In the genomic region with DNA sequence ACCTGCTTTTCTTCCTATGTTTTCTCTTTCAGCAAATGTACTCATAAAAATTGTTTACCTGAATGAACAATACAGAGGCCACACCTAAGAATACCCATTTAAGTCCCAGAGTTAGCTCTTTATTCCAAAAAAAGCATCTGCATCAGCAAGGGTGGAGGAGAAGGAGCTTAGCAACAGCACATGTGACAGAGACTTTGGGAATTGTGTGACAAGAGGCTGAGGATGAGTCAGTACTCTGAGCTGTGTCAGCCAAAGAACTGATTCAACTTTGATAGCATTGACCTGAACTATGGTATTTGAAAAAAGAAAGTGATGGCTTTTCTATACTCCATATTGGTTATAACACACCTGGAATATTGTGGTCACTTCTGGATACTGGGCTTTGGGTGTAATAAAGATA, we compare ENCODE assay signal across 32 cellular contexts.
"Had no signal": no experiment of that assay in that cellular context is flagged by ENCODE, and none has a peak within 500 bp of the region (broad histone marks: within the 10 kb centered on the region; RNA-seq: fewer than 3 reads in every experiment).

No MANE protein-coding gene starts in this region.

- H3K4me3 Mint-ChIP-seq: immature natural killer cell; mesothelial cell of epicardium; naive B cell; natural killer cell; nephron progenitor cell; neural progenitor cell; stimulated activated naive B cell treated with anti-CD40 and anti-IgM and Interleukin-4, amounts not matched to agents 10 μg/mL and 1 μg/mL and 100 μg/mL, for 72 hours had no signal

- H3K27me3 Mint-ChIP-seq: naive B cell; stimulated activated naive B cell treated with anti-CD40 and anti-IgM and Interleukin-4, amounts not matched to agents 10 μg/mL and 1 μg/mL and 100 μg/mL, for 72 hours had no signal

- H3K4me1 Mint-ChIP-seq: immature natural killer cell; mesothelial cell of epicardium; naive B cell; natural killer cell; nephron progenitor cell; neural progenitor cell; stimulated activated naive B cell treated with anti-CD40 and anti-IgM and Interleukin-4, amounts not matched to agents 10 μg/mL and 1 μg/mL and 100 μg/mL, for 72 hours had no signal

- H3K27ac ChIP-seq: left lung, lower lobe of right lung, neural progenitor cell, neutrophil, parathyroid adenoma, psoas muscle, right atrium auricular region, right lobe of liver, skin epidermis, stomach, suprapubic skin, thoracic aorta, tibial artery, uterus had no signal

- H3K36me3 Mint-ChIP-seq: immature natural killer cell; mesothelial cell of epicardium; naive B cell; natural killer cell; neural progenitor cell; stimulated activated naive B cell treated with anti-CD40 and anti-IgM and Interleukin-4, amounts not matched to agents 10 μg/mL and 1 μg/mL and 100 μg/mL, for 72 hours had no signal

- H3K36me3 ChIP-seq: left lung, lower lobe of right lung, neural progenitor cell, neutrophil, right atrium auricular region, right lobe of liver, stomach, suprapubic skin, thoracic aorta, tibial artery, uterus had no signal

- FAIRE-seq: islet of Langerhans, kidney had no signal

- H3K4me3 ChIP-seq: left lung, lower lobe of right lung, neural progenitor cell, psoas muscle, right atrium auricular region, right lobe of liver, skin epidermis, stomach, suprapubic skin, thoracic aorta, tibial artery, uterus had no signal

- H3K27me3 ChIP-seq: left lung, neural progenitor cell, neutrophil, right atrium auricular region, right lobe of liver, stomach, suprapubic skin, tibial artery, uterus had no signal

- DNase-seq: immature natural killer cell; kidney; left colon; left lung; lower lobe of right lung; mammary epithelial cell; mesenchymal stem cell; naive B cell; natural killer cell; nephron progenitor cell; occipital lobe; psoas muscle; right lobe of liver; stimulated activated CD4-positive, alpha-beta T cell treated with anti-CD3 and anti-CD28 coated beads, Interleukin-12 subunit alpha, Interleukin-12 subunit beta, amount 100 ng/mL, for 4 hours; stimulated activated CD4-positive, alpha-beta T cell treated with anti-CD3 and anti-CD28 coated beads, Interleukin-15, amount 100 ng/mL, for 24 hours; stimulated activated CD4-positive, alpha-beta T cell treated with anti-CD3 and anti-CD28 coated beads, Interleukin-2, amount 100 ng/mL, for 24 hours; stimulated activated CD4-positive, alpha-beta T cell treated with anti-CD3 and anti-CD28 coated beads, Interleukin-4, amount 100 ng/mL, for 1 hour; stimulated activated naive B cell treated with anti-CD40 and anti-IgM and Interleukin-4, amounts not matched to agents 10 μg/mL and 1 μg/mL and 100 μg/mL, for 72 hours; stimulated activated naive CD8-positive, alpha-beta T cell treated with anti-CD3 and anti-CD28 coated beads, Interleukin-15, Interleukin-2, amounts not matched to agents 100 U/mL and 50 U/mL, for 24 hours; stomach; tibial artery; trophoblast cell; uterus had no signal

- H3K4me2 ChIP-seq: neural progenitor cell had no signal

- H3K9me3 ChIP-seq: lower lobe of right lung, neutrophil, psoas muscle, right atrium auricular region, right lobe of liver, suprapubic skin, thoracic aorta, tibial artery, uterus had no signal

- H3K9me3 Mint-ChIP-seq: mesothelial cell of epicardium; naive B cell; nephron progenitor cell; neural progenitor cell; stimulated activated naive B cell treated with anti-CD40 and anti-IgM and Interleukin-4, amounts not matched to agents 10 μg/mL and 1 μg/mL and 100 μg/mL, for 72 hours had no signal

- H3K9ac ChIP-seq: neural progenitor cell, parathyroid adenoma had no signal

- H2AFZ ChIP-seq: neural progenitor cell, parathyroid adenoma had no signal

- H3K4me1 ChIP-seq: left lung, lower lobe of right lung, neural progenitor cell, parathyroid adenoma, psoas muscle, right atrium auricular region, right lobe of liver, stomach, suprapubic skin, tibial artery, uterus had no signal

- H3K79me2 ChIP-seq: parathyroid adenoma had no signal

- H3K27ac Mint-ChIP-seq: immature natural killer cell; mesothelial cell of epicardium; naive B cell; natural killer cell; nephron progenitor cell; neural progenitor cell; stimulated activated naive B cell treated with anti-CD40 and anti-IgM and Interleukin-4, amounts not matched to agents 10 μg/mL and 1 μg/mL and 100 μg/mL, for 72 hours had no signal

- ATAC-seq: left colon; left lung; lower lobe of right lung; natural killer cell; psoas muscle; right lobe of liver; stimulated activated naive B cell treated with anti-CD40 and anti-IgM and Interleukin-4, amounts not matched to agents 10 μg/mL and 1 μg/mL and 100 μg/mL, for 72 hours; stimulated activated naive CD8-positive, alpha-beta T cell treated with anti-CD3 and anti-CD28 coated beads, Interleukin-15, Interleukin-2, amounts not matched to agents 100 U/mL and 50 U/mL, for 24 hours had no signal
